Comparison of ENCODE assay signal across 19 cellular contexts in the genomic region with DNA sequence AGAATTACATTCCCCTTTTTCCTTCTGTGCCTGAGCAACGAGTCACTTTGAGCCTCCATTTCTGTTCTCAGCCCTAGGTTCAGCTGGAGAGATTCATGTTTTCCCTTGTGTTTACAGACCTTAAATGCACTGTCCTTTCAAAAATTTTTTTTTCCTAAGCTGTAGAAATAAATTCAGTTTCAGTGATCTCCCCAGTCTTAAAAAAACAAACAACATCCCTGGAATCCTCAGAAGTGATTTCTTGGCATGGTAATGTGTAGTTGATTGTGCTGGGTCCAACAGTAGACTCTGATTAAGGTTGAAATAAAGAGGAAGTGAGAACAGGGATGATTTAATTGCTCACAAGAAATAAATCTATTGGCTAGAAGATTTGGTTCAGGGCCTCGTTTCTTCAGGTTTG.
A peak's percentile ranks its signal among the peaks of the same experiment; 100 is the strongest.
DNase-seq lines count a peak whose midpoint lies in the region; ATAC-seq and TF ChIP-seq lines count a peak whose summit lies in the region.
"Had no signal": no experiment of that assay in that cellular context is flagged by ENCODE, and none has a peak within 500 bp of the region (broad histone marks: within the 10 kb centered on the region; RNA-seq: fewer than 3 reads in every experiment).

No MANE protein-coding gene starts in this region.

- H3K4me1 Mint-ChIP-seq in stimulated activated effector memory CD8-positive, alpha-beta T cell treated with anti-CD3 and anti-CD28 coated beads, Interleukin-12 subunit alpha, Interleukin-12 subunit beta, amount 100 ng/mL, for 72 hours, result peaks cover 11% of the 10 kb centered on the region

- peaks cover 49% of the 10 kb centered on the region for H3F3A ChIP-seq in PC-9 (ENCODE audit: insufficient read depth, low read depth)

- H3K27ac Mint-ChIP-seq in stimulated activated effector memory CD8-positive, alpha-beta T cell treated with anti-CD3 and anti-CD28 coated beads, Interleukin-12 subunit alpha, Interleukin-12 subunit beta, amount 100 ng/mL, for 72 hours, result no peak overlapping the region
- H3K27ac Mint-ChIP-seq: activated CD4-positive, alpha-beta memory T cell treated with anti-CD3 and anti-CD28 coated beads, Interleukin-2, amount 10 ng/mL, durations not matched to agents 7 days and 5 days had no signal

- H3K4me3 Mint-ChIP-seq in stimulated activated effector memory CD8-positive, alpha-beta T cell treated with anti-CD3 and anti-CD28 coated beads, Interleukin-12 subunit alpha, Interleukin-12 subunit beta, amount 100 ng/mL, for 72 hours, result no peak overlapping the region
- H3K4me3 Mint-ChIP-seq: activated CD4-positive, alpha-beta memory T cell treated with anti-CD3 and anti-CD28 coated beads, Interleukin-2, amount 10 ng/mL, durations not matched to agents 7 days and 5 days had no signal

- 38 to 56% methylated on average over 2 of the region's 2 CpGs for WGBS in esophagus squamous epithelium, 2 donors

- no peak overlapping the region for H3K4me3 ChIP-seq in PC-9
- H3K4me3 ChIP-seq in esophagus squamous epithelium, result no peak overlapping the region
- H3K4me3 ChIP-seq: BLaER1, dorsolateral prefrontal cortex, SK-N-MC had no signal

- H3K36me3 ChIP-seq in PC-9 (ENCODE audit: low read depth) (peaks cover 52% of the 10 kb centered on the region), esophagus squamous epithelium (peaks cover 0 to 4% (median 0%) of the 10 kb centered on the region in 3 donors)
- H3K36me3 ChIP-seq: BLaER1, neutrophil had no signal

- H3K79me2 ChIP-seq in PC-9 (ENCODE audit: low read depth), result no peaks in the 10 kb centered on the region; the same call in 1 of the 2 replicates

- TF ChIP-seq CTCF in PC-9 (conservative IDR thresholded peaks at IDR 0.05) (no peak), esophagus squamous epithelium (IDR thresholded peaks at IDR 0.05) (no peak)

- H3K36me3 Mint-ChIP-seq in stimulated activated effector memory CD8-positive, alpha-beta T cell treated with anti-CD3 and anti-CD28 coated beads, Interleukin-12 subunit alpha, Interleukin-12 subunit beta, amount 100 ng/mL, for 72 hours, result no peaks in the 10 kb centered on the region

- POLR2A ChIA-PET in PC-9 (lab: Charles Lee; ENCODE audit: unreplicated experiment), result no interaction called here

- CTCF ChIA-PET in PC-9 (lab: Charles Lee), result no interaction called here

- H3K4me2 ChIP-seq in PC-9, result peak overlapping the region; percentile 46
- H3K4me2 ChIP-seq: BLaER1 had no signal

- no peak overlapping the region for H2AFZ ChIP-seq in PC-9

- H4K20me1 ChIP-seq in PC-9 (ENCODE audit: insufficient read depth), result no peaks in the 10 kb centered on the region
- H4K20me1 ChIP-seq: BLaER1 had no signal

- no peaks in the 10 kb centered on the region for H3K27me3 ChIP-seq in PC-9 (ENCODE audit: insufficient read depth, low read depth)
- no peaks in the 10 kb centered on the region for H3K27me3 ChIP-seq in esophagus squamous epithelium
- H3K27me3 ChIP-seq: BLaER1, dorsolateral prefrontal cortex had no signal

- peak; percentile 81 for DNase-seq in EH (ENCODE audit: low read depth)
- peak in 1 of 2 experiments; percentile 37 for DNase-seq in PC-9
- DNase-seq in esophagus squamous epithelium (lab: John Stamatoyannopoulos, UW), result no peak
- no peak for DNase-seq in sciatic nerve (ENCODE audit: low spot score)
- no peak for DNase-seq in DMS153 (lab: John Stamatoyannopoulos, UW)
- no peak for DNase-seq in stimulated activated effector memory CD8-positive, alpha-beta T cell treated with anti-CD3 and anti-CD28 coated beads, Interleukin-12 subunit alpha, Interleukin-12 subunit beta, amount 100 ng/mL, for 72 hours (ENCODE audit: low spot score in 2 of 2)
- no peak for DNase-seq in DMS153 treated with DMSO at 0.1 percent for 48 hours (lab: John Stamatoyannopoulos, UW; ENCODE audit: unreplicated experiment)
- DNase-seq: activated CD4-positive, alpha-beta memory T cell treated with anti-CD3 and anti-CD28 coated beads, Interleukin-2, amount 10 ng/mL, durations not matched to agents 7 days and 5 days; amygdala; DND-41; dorsolateral prefrontal cortex; foreskin melanocyte; NCI-H2107; NK-92 treated with Interleukin-12 subunit alpha and Interleukin-12 subunit beta, amount 100 ng/mL, for 24 hours; substantia nigra had no signal

- TF ChIP-seq POLR2A in esophagus squamous epithelium (IDR thresholded peaks at IDR 0.05), result no peak

- H3K27ac ChIP-seq in PC-9, result peak overlapping the region; percentile 96
- H3K27ac ChIP-seq in esophagus squamous epithelium, result peak overlapping the region in 3 of 4 donors; percentile 10 to 18 (median 17)
- H3K27ac ChIP-seq: BLaER1, neutrophil, SK-N-MC had no signal

- H3K9me3 Mint-ChIP-seq in stimulated activated effector memory CD8-positive, alpha-beta T cell treated with anti-CD3 and anti-CD28 coated beads, Interleukin-12 subunit alpha, Interleukin-12 subunit beta, amount 100 ng/mL, for 72 hours, result no peaks in the 10 kb centered on the region
- H3K9me3 Mint-ChIP-seq: activated CD4-positive, alpha-beta memory T cell treated with anti-CD3 and anti-CD28 coated beads, Interleukin-2, amount 10 ng/mL, durations not matched to agents 7 days and 5 days had no signal

- H3K4me1 ChIP-seq in PC-9 (replicated peaks; ENCODE audit: insufficient read depth) (peaks cover 37% of the 10 kb centered on the region), esophagus squamous epithelium (peaks cover 0 to 16% (median 3%) of the 10 kb centered on the region in 3 donors)
- H3K4me1 ChIP-seq: BLaER1 had no signal

- intact Hi-C loops in PC-9 (cut with micrococcal nuclease; ENCODE audit: unreplicated experiment) (loop anchor here (2.0 to 5.0 kb wide), 3 partner anchors 68 to 101 kb away; no protein-coding TSS in a partner anchor), esophagus squamous epithelium (cut with DNase I) (no loop called here), sciatic nerve (cut with DNase I) (no loop called here)

- no peaks in the 10 kb centered on the region for H3K9me2 ChIP-seq in PC-9 (ENCODE audit: insufficient read depth)

- ATAC-seq in sciatic nerve, result peak; percentile 87
- ATAC-seq in HG03045 (IDR thresholded peaks at IDR 0.05; ENCODE audit: unreplicated experiment), result no peak
- no peak for ATAC-seq in stimulated activated effector memory CD8-positive, alpha-beta T cell treated with anti-CD3 and anti-CD28 coated beads, Interleukin-12 subunit alpha, Interleukin-12 subunit beta, amount 100 ng/mL, for 72 hours

- BruUV-seq in PC-9 (replicated peaks; lab: Mats Ljungman, UMichigan), result no TSS peak

- no peaks in the 10 kb centered on the region for H3K9me3 ChIP-seq in PC-9 (ENCODE audit: insufficient read depth, low read depth)
- H3K9me3 ChIP-seq in esophagus squamous epithelium, result no peaks in the 10 kb centered on the region
- H3K9me3 ChIP-seq: BLaER1, neutrophil had no signal
